Comparison of ENCODE assay signal across 1 cellular context in the genomic region with DNA sequence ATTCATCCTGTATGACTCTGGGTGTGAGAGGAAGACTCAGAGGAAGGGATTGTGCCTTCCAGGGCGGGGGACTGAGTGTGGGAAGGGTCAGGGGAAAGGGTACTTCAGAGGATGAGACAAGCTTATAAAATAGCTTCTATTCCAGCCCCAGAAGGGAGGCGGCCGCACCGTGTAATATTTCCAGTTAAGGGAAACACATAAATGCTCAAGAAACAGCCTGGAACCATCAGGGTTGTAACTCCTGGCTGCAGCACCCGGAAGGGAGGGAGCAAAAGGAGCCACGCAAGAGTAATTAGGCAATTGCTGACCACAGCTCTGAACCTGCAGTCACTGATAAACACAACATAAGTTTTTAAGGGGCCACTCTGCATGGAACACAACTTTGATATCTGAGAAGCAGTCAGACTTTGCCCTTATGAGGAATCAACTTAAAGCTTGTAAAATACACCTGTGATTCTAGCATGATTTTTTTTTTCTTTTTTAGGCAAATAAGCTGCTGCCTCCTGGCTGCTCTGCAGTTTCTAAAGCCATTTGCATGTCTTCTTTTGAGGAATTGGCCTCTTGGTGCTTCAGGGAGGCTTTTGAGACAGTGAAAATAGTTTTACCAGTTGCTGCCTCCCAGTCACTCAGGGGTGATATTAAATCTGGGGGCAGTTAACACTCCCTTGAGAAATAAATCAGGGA.
TF ChIP-seq lines count a peak whose summit lies in the region.

No MANE protein-coding gene starts in this region.

TF ChIP-seq in SK-N-SH treated with all-trans-retinoic acid at 6 μM for 48 hours, 23 proteins besides CTCF, POLR2A, EP300 and RAD21 (continued from another document):
- TF ChIP-seq PPARA (CRISPR knock-in tag; IDR thresholded peaks at IDR 0.05; ENCODE audit: borderline replicate concordance): no peak
- TF ChIP-seq, protein P1, sequence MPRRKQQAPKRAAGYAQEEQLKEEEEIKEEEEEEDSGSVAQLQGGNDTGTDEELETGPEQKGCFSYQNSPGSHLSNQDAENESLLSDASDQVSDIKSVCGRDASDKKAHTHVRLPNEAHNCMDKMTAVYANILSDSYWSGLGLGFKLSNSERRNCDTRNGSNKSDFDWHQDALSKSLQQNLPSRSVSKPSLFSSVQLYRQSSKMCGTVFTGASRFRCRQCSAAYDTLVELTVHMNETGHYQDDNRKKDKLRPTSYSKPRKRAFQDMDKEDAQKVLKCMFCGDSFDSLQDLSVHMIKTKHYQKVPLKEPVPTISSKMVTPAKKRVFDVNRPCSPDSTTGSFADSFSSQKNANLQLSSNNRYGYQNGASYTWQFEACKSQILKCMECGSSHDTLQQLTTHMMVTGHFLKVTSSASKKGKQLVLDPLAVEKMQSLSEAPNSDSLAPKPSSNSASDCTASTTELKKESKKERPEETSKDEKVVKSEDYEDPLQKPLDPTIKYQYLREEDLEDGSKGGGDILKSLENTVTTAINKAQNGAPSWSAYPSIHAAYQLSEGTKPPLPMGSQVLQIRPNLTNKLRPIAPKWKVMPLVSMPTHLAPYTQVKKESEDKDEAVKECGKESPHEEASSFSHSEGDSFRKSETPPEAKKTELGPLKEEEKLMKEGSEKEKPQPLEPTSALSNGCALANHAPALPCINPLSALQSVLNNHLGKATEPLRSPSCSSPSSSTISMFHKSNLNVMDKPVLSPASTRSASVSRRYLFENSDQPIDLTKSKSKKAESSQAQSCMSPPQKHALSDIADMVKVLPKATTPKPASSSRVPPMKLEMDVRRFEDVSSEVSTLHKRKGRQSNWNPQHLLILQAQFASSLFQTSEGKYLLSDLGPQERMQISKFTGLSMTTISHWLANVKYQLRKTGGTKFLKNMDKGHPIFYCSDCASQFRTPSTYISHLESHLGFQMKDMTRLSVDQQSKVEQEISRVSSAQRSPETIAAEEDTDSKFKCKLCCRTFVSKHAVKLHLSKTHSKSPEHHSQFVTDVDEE (CRISPR knock-in tag; IDR thresholded peaks at IDR 0.05): no peak
- no peak for TF ChIP-seq ZFP3 (CRISPR knock-in tag; IDR thresholded peaks at IDR 0.05)
- no peak for TF ChIP-seq TCF4 (CRISPR knock-in tag; IDR thresholded peaks at IDR 0.05; ENCODE audit: borderline replicate concordance)
- no peak for TF ChIP-seq ISL1 (CRISPR knock-in tag; IDR thresholded peaks at IDR 0.05)
- no peak for TF ChIP-seq BACH2 (CRISPR knock-in tag; IDR thresholded peaks at IDR 0.05; ENCODE audit: borderline replicate concordance)
- no peak for TF ChIP-seq RARB (CRISPR knock-in tag; IDR thresholded peaks at IDR 0.05)
- no peak for TF ChIP-seq CSDC2 (CRISPR knock-in tag; IDR thresholded peaks at IDR 0.05)
TF ChIP-seq in SK-N-SH treated with all-trans-retinoic acid at 6 μM for 48 hours: peak in this region for 0.
